Comparison of ENCODE assay signal across 27 cellular contexts in genomic region chr11:134267966-134268365, GRCh38. TPM values are rescaled to one million over a fixed set of nuclear protein-coding genes. Genes with fewer than 3 reads are reported as not detected.
"Had no signal": no experiment of that assay in that cellular context is flagged by ENCODE, and none has a peak within 500 bp of the region (broad histone marks: within the 10 kb centered on the region; RNA-seq: fewer than 3 reads in every experiment).

No MANE protein-coding gene starts in this region.

- DNase-seq: activated CD4-positive, alpha-beta T cell treated with anti-CD3 and anti-CD28 coated beads for 4 hours; activated CD4-positive, alpha-beta T cell treated with anti-CD3 and anti-CD28 coated beads, Interleukin-2, amount 50 U/mL, for 48 hours; activated CD4-positive, CD25-positive, alpha-beta regulatory T cell; activated CD8-positive, alpha-beta memory T cell treated with anti-CD3 and anti-CD28 coated beads, Interleukin-2, amount 50 U/mL, for 48 hours; activated T-cell treated with anti-CD3 and anti-CD28 coated beads, Interleukin-2, amount 50 U/mL, for 4 hours; aorta; brain microvascular endothelial cell; caudate nucleus; dermis blood vessel endothelial cell; effector CD8-positive, alpha-beta T cell; foreskin melanocyte; glutamatergic neuron; left ventricle myocardium inferior; midbrain; occipital lobe; sigmoid colon; stimulated activated CD4-positive, alpha-beta T cell treated with anti-CD3 and anti-CD28 coated beads, Interleukin-4, amount 100 ng/mL, for 24 hours; stimulated activated naive CD4-positive, alpha-beta T cell treated with Interleukin-2 at 50 U/mL for 16 hours; T1000; upper lobe of right lung had no signal

- H3K27ac ChIP-seq: brain microvascular endothelial cell, hepatocyte, left ventricle myocardium inferior, sigmoid colon had no signal

- H3K4me2 ChIP-seq: hepatocyte had no signal

- H3K9me3 ChIP-seq: left ventricle myocardium inferior, sigmoid colon, upper lobe of right lung had no signal

- H3K36me3 Mint-ChIP-seq: activated naive CD4-positive, alpha-beta T cell treated with anti-CD3 and anti-CD28 coated beads, Interleukin-2, amount 50 U/mL, for 72 hours; natural killer cell treated with Interleukin-12 subunit alpha and Interleukin-12 subunit beta and Interleukin-15 and Interleukin-18, amount 100 ng/mL, for 72 hours had no signal

- H3K79me2 ChIP-seq: hepatocyte had no signal

- H3K4me3 Mint-ChIP-seq: activated T-cell treated with anti-CD3 and anti-CD28 coated beads, Interleukin-2, amount 50 U/mL, for 4 hours; natural killer cell treated with Interleukin-12 subunit alpha and Interleukin-12 subunit beta and Interleukin-15 and Interleukin-18, amount 100 ng/mL, for 72 hours had no signal

- H3K27ac Mint-ChIP-seq: activated T-helper 2 cell treated with anti-CD3 and anti-CD28 coated beads, Interferon-gamma antibody, Interleukin-2, Interleukin-4, amounts not matched to agents 10 μg/mL and 5 μg/mL and 100 μg/mL, durations not matched to agents 14 hours and 24 hours and 36 hours; natural killer cell treated with Interleukin-12 subunit alpha and Interleukin-12 subunit beta and Interleukin-15 and Interleukin-18, amount 100 ng/mL, for 72 hours had no signal

- H3K4me3 ChIP-seq: hepatocyte, left ventricle myocardium inferior, sigmoid colon, upper lobe of right lung had no signal

- H2AFZ ChIP-seq: hepatocyte had no signal

- H3K4me1 ChIP-seq: left ventricle myocardium inferior had no signal

- ATAC-seq: activated naive CD4-positive, alpha-beta T cell treated with anti-CD3 and anti-CD28 coated beads, Interleukin-2, amount 50 U/mL, for 72 hours; activated T-cell treated with anti-CD3 and anti-CD28 coated beads, Interleukin-2, amount 50 U/mL, for 4 hours; esophagus mucosa; natural killer cell treated with Interleukin-12 subunit alpha and Interleukin-12 subunit beta and Interleukin-15 and Interleukin-18, amount 100 ng/mL, for 72 hours; upper lobe of right lung had no signal

- H3K9me3 Mint-ChIP-seq: activated naive CD4-positive, alpha-beta T cell treated with anti-CD3 and anti-CD28 coated beads, Interleukin-2, amount 50 U/mL, for 72 hours; activated T-cell treated with anti-CD3 and anti-CD28 coated beads, Interleukin-2, amount 50 U/mL, for 4 hours; activated T-helper 2 cell treated with anti-CD3 and anti-CD28 coated beads, Interferon-gamma antibody, Interleukin-2, Interleukin-4, amounts not matched to agents 10 μg/mL and 5 μg/mL and 100 μg/mL, durations not matched to agents 14 hours and 24 hours and 36 hours; natural killer cell treated with Interleukin-12 subunit alpha and Interleukin-12 subunit beta and Interleukin-15 and Interleukin-18, amount 100 ng/mL, for 72 hours had no signal

RNA-seq across cellular contexts. Expression of gene GLB1L3, which starts 8.2 kb away (rescaled TPM):
- total RNA-seq: aorta, dermis blood vessel endothelial cell, esophagus mucosa, left ventricle myocardium inferior, lung microvascular endothelial cell, renal cortical epithelial cell had no signal
- polyA plus RNA-seq: aorta, hepatocyte had no signal
